In genomic region chr1:35192056-35192852, GRCh38 we compare ENCODE assay signal across 1 cellular context.
TF ChIP-seq lines count a peak whose summit lies in the region.

No MANE protein-coding gene starts in this region.

TF ChIP-seq in K562, 482 proteins besides CTCF, POLR2A, EP300 and RAD21 (continued from another document and continues in another):
- TF ChIP-seq ZBTB11 (CRISPR knock-in tag; IDR thresholded peaks at IDR 0.05) = no peak
- no peak; the same call in 1 of the 2 replicates for TF ChIP-seq XRCC3 (IDR thresholded peaks at IDR 0.05)
- no peak for TF ChIP-seq ZBED1 (IDR thresholded peaks at IDR 0.05)
- TF ChIP-seq ZNF3 (CRISPR knock-in tag; IDR thresholded peaks at IDR 0.05) = no peak
- no peak for TF ChIP-seq ZNF785 (CRISPR knock-in tag; IDR thresholded peaks at IDR 0.05)
- no peak for TF ChIP-seq ZZZ3 (IDR thresholded peaks at IDR 0.05)
- TF ChIP-seq ERF (CRISPR knock-in tag; IDR thresholded peaks at IDR 0.05) = peak; percentile 52; the same call in 1 of the 2 replicates
- TF ChIP-seq GATAD2A (IDR thresholded peaks at IDR 0.05) = no peak
- TF ChIP-seq PKNOX1 (IDR thresholded peaks at IDR 0.05) = no peak
- TF ChIP-seq NR0B1 (IDR thresholded peaks at IDR 0.05; ENCODE audit: partially characterized antibody) = no peak
- TF ChIP-seq ZNF639 (CRISPR knock-in tag; conservative IDR thresholded peaks at IDR 0.05 in 1 of 2, IDR thresholded peaks at IDR 0.05 in 1 of 2) = peak in 1 of 2 experiments; percentile 89; a peak in 2 of 4 replicates
- TF ChIP-seq POLR2AphosphoS5 (IDR thresholded peaks at IDR 0.05; ENCODE audit: control insufficient read depth, insufficient read depth, low read depth, low read length) = peak; percentile 55; the same call in 1 of the 2 replicates
- no peak for TF ChIP-seq ETV6 (IDR thresholded peaks at IDR 0.05; ENCODE audit: borderline replicate concordance in 1 of 2, low read depth in 2 of 2, low read length in 1 of 2)
- TF ChIP-seq ETV6 (CRISPR knock-in tag; IDR thresholded peaks at IDR 0.05; ENCODE audit: borderline replicate concordance) = 0 out of 2 replicates have a peak, but pooled peaks have one; percentile 9
- no peak for TF ChIP-seq ZKSCAN8 (CRISPR knock-in tag; IDR thresholded peaks at IDR 0.05)
- TF ChIP-seq DEAF1 (CRISPR knock-in tag; IDR thresholded peaks at IDR 0.05) = no peak
- no peak for TF ChIP-seq ATF3 (IDR thresholded peaks at IDR 0.05)
- TF ChIP-seq ATF3 (CRISPR knock-in tag; conservative IDR thresholded peaks at IDR 0.05) = peak; percentile 56; the same call in 1 of the 2 replicates
- no peak for TF ChIP-seq ZNF41 (CRISPR knock-in tag; conservative IDR thresholded peaks at IDR 0.05)
- no peak for TF ChIP-seq CGGBP1 (CRISPR knock-in tag; IDR thresholded peaks at IDR 0.05)
- TF ChIP-seq MXI1 (IDR thresholded peaks at IDR 0.05; ENCODE audit: low read depth, low read length) = no peak; the same call in 1 of the 2 replicates
- TF ChIP-seq VEZF1 (CRISPR knock-in tag; IDR thresholded peaks at IDR 0.05) = peak; percentile 100
- TF ChIP-seq JUN (IDR thresholded peaks at IDR 0.05; ENCODE audit: borderline replicate concordance, low read depth, low read length) = peak; percentile 46; the same call in 1 of the 2 replicates
- peak; percentile 37; the same call in 1 of the 2 replicates for TF ChIP-seq JUN (CRISPR knock-in tag; IDR thresholded peaks at IDR 0.05; ENCODE audit: borderline replicate concordance)
- peak; percentile 86 for TF ChIP-seq BRD4 (IDR thresholded peaks at IDR 0.05)
- TF ChIP-seq BDP1 (IDR thresholded peaks at IDR 0.05; ENCODE audit: insufficient read depth, insufficient read length) = no peak
- TF ChIP-seq ZNF589 (CRISPR knock-in tag; IDR thresholded peaks at IDR 0.05; ENCODE audit: low read depth) = no peak
- no peak for TF ChIP-seq TFAM (CRISPR knock-in tag; conservative IDR thresholded peaks at IDR 0.05)
- no peak for TF ChIP-seq THRAP3 (IDR thresholded peaks at IDR 0.05; ENCODE audit: borderline replicate concordance)
- TF ChIP-seq TRIM24 (IDR thresholded peaks at IDR 0.05) = no peak
- no peak for TF ChIP-seq MEF2D (tag; conservative IDR thresholded peaks at IDR 0.05; ENCODE audit: low read depth)
- TF ChIP-seq ZNF143 (CRISPR knock-in tag; IDR thresholded peaks at IDR 0.05) = peak; percentile 29; the same call in 1 of the 2 replicates
- no peak for TF ChIP-seq HMG20B (CRISPR knock-in tag; IDR thresholded peaks at IDR 0.05)
- TF ChIP-seq MLX (CRISPR knock-in tag; conservative IDR thresholded peaks at IDR 0.05) = no peak
- peak; percentile 86 for TF ChIP-seq POLR2G (IDR thresholded peaks at IDR 0.05; ENCODE audit: low read depth, low read length)
- TF ChIP-seq HOXB6 (CRISPR knock-in tag; IDR thresholded peaks at IDR 0.05; ENCODE audit: borderline replicate concordance) = no peak
- TF ChIP-seq CHAMP1 (IDR thresholded peaks at IDR 0.05) = no peak
- TF ChIP-seq TSC22D4 (tag; IDR thresholded peaks at IDR 0.05) = no peak
- TF ChIP-seq GABPA (tag; conservative IDR thresholded peaks at IDR 0.05; ENCODE audit: low read depth) = peak; percentile 67
- TF ChIP-seq ZNF76 (CRISPR knock-in tag; IDR thresholded peaks at IDR 0.05; ENCODE audit: borderline replicate concordance) = no peak
- no peak for TF ChIP-seq JUND (IDR thresholded peaks at IDR 0.05; ENCODE audit: borderline replicate concordance, low read depth, low read length)
- peak; percentile 17; the same call in 1 of the 3 replicates for TF ChIP-seq JUND (tag; IDR thresholded peaks at IDR 0.05; ENCODE audit: borderline replicate concordance, low read depth, low read length)
- no peak for TF ChIP-seq CBX5 (IDR thresholded peaks at IDR 0.05; ENCODE audit: borderline replicate concordance, low read depth)
- peak; percentile 91; the same call in 1 of the 2 replicates for TF ChIP-seq MTA3 (IDR thresholded peaks at IDR 0.05; ENCODE audit: borderline replicate concordance)
- peak; percentile 88 for TF ChIP-seq PRPF4 (IDR thresholded peaks at IDR 0.05; ENCODE audit: insufficient read depth, low read depth, low read length, poor library complexity, severe bottlenecking)
- no peak for TF ChIP-seq SMAD2 (IDR thresholded peaks at IDR 0.05; ENCODE audit: low read depth, low read length)
- no peak for TF ChIP-seq ZNF121 (CRISPR knock-in tag; conservative IDR thresholded peaks at IDR 0.05)
- no peak for TF ChIP-seq BCLAF1 (IDR thresholded peaks at IDR 0.05; ENCODE audit: borderline replicate concordance in 1 of 2, control insufficient read depth in 1 of 2, low read depth in 2 of 2, low read length in 1 of 2)
- TF ChIP-seq ZNF551 (CRISPR knock-in tag; IDR thresholded peaks at IDR 0.05) = no peak
